22 cellular contexts compared by ENCODE assay signal in the genomic region with DNA sequence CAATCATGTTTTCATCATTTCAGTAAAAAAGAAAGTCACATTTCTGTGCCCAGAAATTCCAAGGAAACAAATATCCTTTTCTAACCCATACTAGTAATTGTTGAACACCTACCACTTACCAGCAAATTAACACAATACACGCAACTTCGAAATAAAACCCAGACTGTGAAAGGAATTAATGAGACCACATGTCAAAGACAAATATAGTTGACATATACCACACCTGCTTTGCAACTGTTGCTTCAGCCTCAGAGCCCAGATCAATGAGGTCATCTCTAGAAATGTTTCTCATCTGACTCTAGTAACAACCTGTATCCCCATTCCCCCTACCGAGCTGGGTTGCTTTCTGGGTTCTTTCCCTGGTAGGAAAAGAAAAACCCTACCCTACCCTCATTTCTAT. TPM values are rescaled to one million over a fixed set of nuclear protein-coding genes. Genes with fewer than 3 reads are reported as not detected.
DNase-seq lines count a peak whose midpoint lies in the region; ATAC-seq, FAIRE-seq and TF ChIP-seq lines count a peak whose summit lies in the region.
"Had no signal": no experiment of that assay in that cellular context is flagged by ENCODE, and none has a peak within 500 bp of the region (broad histone marks: within the 10 kb centered on the region; RNA-seq: fewer than 3 reads in every experiment).

No MANE protein-coding gene starts in this region.

- FAIRE-seq in GM19239 (lab: Jason Lieb, UNC) (peak; percentile 63), GM12878 (lab: Jason Lieb, UNC) (no peak)
- FAIRE-seq: frontal cortex had no signal

- H3K9ac ChIP-seq in GM12878 (ENCODE audit: control insufficient read depth, insufficient read depth, low read length) (no peak overlapping the region), skeletal muscle tissue (ENCODE audit: low read depth in 1 of 3, low read length in 3 of 3) (no peak overlapping the region)

- POLR2A ChIA-PET in GM12878 (lab: Charles Lee) = interaction anchor here (1.1 kb wide), 1 partner anchor 47 kb away, joined by 5 read pairs; no protein-coding TSS in a partner anchor

- SMC1A ChIA-PET in GM12878 (lab: Charles Lee; ENCODE audit: uncharacterized antibody, unreplicated experiment) = interaction anchor here (1.1 kb wide), 1 partner anchor 13 kb away, joined by 3 read pairs; no protein-coding TSS in a partner anchor

- no TSS peak for BruUV-seq in GM12878 (replicated peaks; lab: Mats Ljungman, UMichigan)

- H3K4me1 ChIP-seq in GM12878 (ENCODE audit: control insufficient read depth, insufficient read depth, low read length) (peaks cover 11% of the 10 kb centered on the region; the same call in 1 of the 2 replicates), skeletal muscle tissue (ENCODE audit: control insufficient read depth in 3 of 3, insufficient read depth in 3 of 3, low read length in 3 of 3) (peaks cover 3 to 21% (median 9%) of the 10 kb centered on the region in 3 donors)

- no peak overlapping the region for H2AFZ ChIP-seq in GM12878 (ENCODE audit: control insufficient read depth, low read depth, low read length)

- H3K4me1 Mint-ChIP-seq in activated T-cell treated with anti-CD3 and anti-CD28 coated beads, Interleukin-2, amount 50 U/mL, for 72 hours (ENCODE audit: low read depth) = peaks cover 34% of the 10 kb centered on the region
- peaks cover 26 to 70% of the 10 kb centered on the region in 2 donors for H3K4me1 Mint-ChIP-seq in effector memory CD8-positive, alpha-beta T cell (ENCODE audit: low read depth in 2 of 2)
- H3K4me1 Mint-ChIP-seq in activated T-helper 2 cell treated with anti-CD3 and anti-CD28 coated beads, Interferon-gamma antibody, Interleukin-2, Interleukin-4, amounts not matched to agents 10 μg/mL and 5 μg/mL and 100 μg/mL, durations not matched to agents 14 hours and 24 hours and 36 hours (ENCODE audit: low read depth) = peaks cover 26% of the 10 kb centered on the region

- no peak overlapping the region for H3K4me3 ChIP-seq in GM12878
- no peak overlapping the region for H3K4me3 ChIP-seq in skeletal muscle tissue (ENCODE audit: low read length in 3 of 3)

- no peak for ATAC-seq in activated T-cell treated with anti-CD3 and anti-CD28 coated beads, Interleukin-2, amount 50 U/mL, for 72 hours (replicated peaks in 1 of 2)
- ATAC-seq in GM12878 = peak; percentile 73
- ATAC-seq in GM21360 (IDR thresholded peaks at IDR 0.05; ENCODE audit: unreplicated experiment) = no peak
- ATAC-seq in effector memory CD8-positive, alpha-beta T cell (replicated peaks) = no peak
- ATAC-seq: left colon, right cardiac atrium had no signal

- no peaks in the 10 kb centered on the region for H4K20me1 ChIP-seq in GM12878 (ENCODE audit: control insufficient read depth, insufficient read depth)

- WGBS in GM12878 (ENCODE audit: insufficient coverage, insufficient replicate concordance, low lambda C conversion rate, missing lambda C conversion rate) = 0% methylated on average over 3 of the region's 3 CpGs

- H3K27ac Mint-ChIP-seq in activated T-cell treated with anti-CD3 and anti-CD28 coated beads, Interleukin-2, amount 50 U/mL, for 72 hours = peak overlapping the region; percentile 30
- H3K27ac Mint-ChIP-seq in effector memory CD8-positive, alpha-beta T cell = peak overlapping the region in 1 of 2 donors; percentile 85
- no peak overlapping the region for H3K27ac Mint-ChIP-seq in activated T-helper 2 cell treated with anti-CD3 and anti-CD28 coated beads, Interferon-gamma antibody, Interleukin-2, Interleukin-4, amounts not matched to agents 10 μg/mL and 5 μg/mL and 100 μg/mL, durations not matched to agents 14 hours and 24 hours and 36 hours
- H3K27ac Mint-ChIP-seq: activated naive CD8-positive, alpha-beta T cell treated with anti-CD3 and anti-CD28 coated beads, Interleukin-2, amount 10 ng/mL, durations not matched to agents 7 days and 5 days; dendritic cell treated with granulocyte-macrophage colony-stimulating factor and Interleukin-4, amounts not matched to agents 40 ng/mL and 50 ng/mL, for 4 days; stimulated activated naive CD8-positive, alpha-beta T cell treated with anti-CD3 and anti-CD28 coated beads, Interleukin-15, Interleukin-2, amounts not matched to agents 100 ng/mL and 50 ng/mL, for 24 hours had no signal

- H3K27me3 Mint-ChIP-seq in activated T-cell treated with anti-CD3 and anti-CD28 coated beads, Interleukin-2, amount 50 U/mL, for 72 hours (ENCODE audit: low read depth) = no peaks in the 10 kb centered on the region
- H3K27me3 Mint-ChIP-seq in effector memory CD8-positive, alpha-beta T cell = no peaks in the 10 kb centered on the region
- no peaks in the 10 kb centered on the region for H3K27me3 Mint-ChIP-seq in activated T-helper 2 cell treated with anti-CD3 and anti-CD28 coated beads, Interferon-gamma antibody, Interleukin-2, Interleukin-4, amounts not matched to agents 10 μg/mL and 5 μg/mL and 100 μg/mL, durations not matched to agents 14 hours and 24 hours and 36 hours (ENCODE audit: low read depth)
- H3K27me3 Mint-ChIP-seq: activated naive CD8-positive, alpha-beta T cell treated with anti-CD3 and anti-CD28 coated beads, Interleukin-2, amount 10 ng/mL, durations not matched to agents 7 days and 5 days; dendritic cell treated with granulocyte-macrophage colony-stimulating factor and Interleukin-4, amounts not matched to agents 40 ng/mL and 50 ng/mL, for 4 days; stimulated activated naive CD8-positive, alpha-beta T cell treated with anti-CD3 and anti-CD28 coated beads, Interleukin-15, Interleukin-2, amounts not matched to agents 100 ng/mL and 50 ng/mL, for 24 hours had no signal

- peaks cover 66% of the 10 kb centered on the region for H3K79me2 ChIP-seq in GM12878 (ENCODE audit: control insufficient read depth, insufficient read depth, low read length)

- TF ChIP-seq POLR2A in GM12878 (IDR thresholded peaks at IDR 0.05; ENCODE audit: low read depth, low read length) = no peak

- in situ Hi-C loops in GM12878 (cut with MboI) = no loop called here

- H3K4me3 Mint-ChIP-seq in activated T-cell treated with anti-CD3 and anti-CD28 coated beads, Interleukin-2, amount 50 U/mL, for 72 hours = no peak overlapping the region
- no peak overlapping the region for H3K4me3 Mint-ChIP-seq in effector memory CD8-positive, alpha-beta T cell
- H3K4me3 Mint-ChIP-seq in activated T-helper 2 cell treated with anti-CD3 and anti-CD28 coated beads, Interferon-gamma antibody, Interleukin-2, Interleukin-4, amounts not matched to agents 10 μg/mL and 5 μg/mL and 100 μg/mL, durations not matched to agents 14 hours and 24 hours and 36 hours (ENCODE audit: low read depth) = no peak overlapping the region
- H3K4me3 Mint-ChIP-seq: activated naive CD8-positive, alpha-beta T cell treated with anti-CD3 and anti-CD28 coated beads, Interleukin-2, amount 10 ng/mL, durations not matched to agents 7 days and 5 days; CD14-positive monocyte; dendritic cell treated with granulocyte-macrophage colony-stimulating factor and Interleukin-4, amounts not matched to agents 40 ng/mL and 50 ng/mL, for 4 days; stimulated activated naive CD8-positive, alpha-beta T cell treated with anti-CD3 and anti-CD28 coated beads, Interleukin-15, Interleukin-2, amounts not matched to agents 100 ng/mL and 50 ng/mL, for 24 hours had no signal

- no peak for TF ChIP-seq CTCF in GM12878 (IDR thresholded peaks at IDR 0.05 in 2 of 3, conservative IDR thresholded peaks at IDR 0.05 in 1 of 3; ENCODE audit: control insufficient read depth in 2 of 3, extremely low read depth in 1 of 3, insufficient read depth in 1 of 3, low read depth in 3 of 3, low read length in 3 of 3)

- peaks cover 5 to 23% of the 10 kb centered on the region in 2 experiments for H3K36me3 ChIP-seq in GM12878 (ENCODE audit: control insufficient read depth in 2 of 2, insufficient read depth in 2 of 2, low read length in 1 of 2)
- H3K36me3 ChIP-seq in skeletal muscle tissue (ENCODE audit: control insufficient read depth in 3 of 3, insufficient read depth in 3 of 3, low read length in 3 of 3) = peaks cover 0 to 2% (median 0%) of the 10 kb centered on the region in 3 donors

- H3K4me2 ChIP-seq in GM12878 (ENCODE audit: control insufficient read depth, insufficient read depth) = no peak overlapping the region

- H3K9me3 ChIP-seq in GM12878 (replicated peaks; ENCODE audit: control insufficient read depth, insufficient read depth, low read length) = no peaks in the 10 kb centered on the region
- H3K9me3 ChIP-seq in skeletal muscle tissue (ENCODE audit: control insufficient read depth in 3 of 3, low read length in 3 of 3) = no peaks in the 10 kb centered on the region

- no peak overlapping the region for H3K27ac ChIP-seq in GM12878 (ENCODE audit: control insufficient read depth, insufficient read depth)
- H3K27ac ChIP-seq in skeletal muscle tissue (ENCODE audit: low read depth, low read length) = peak overlapping the region; percentile 78

- no peak for TF ChIP-seq RAD21 in GM12878 (IDR thresholded peaks at IDR 0.05; ENCODE audit: insufficient read depth, low read depth, low read length)

- H3K27me3 ChIP-seq in GM12878 (replicated peaks in 1 of 2; ENCODE audit: control insufficient read depth in 2 of 2, insufficient read depth in 2 of 2, low read length in 1 of 2) = no peaks in the 10 kb centered on the region
- H3K27me3 ChIP-seq in skeletal muscle tissue (ENCODE audit: control insufficient read depth in 3 of 3, insufficient read depth in 3 of 3, low read length in 3 of 3) = no peaks in the 10 kb centered on the region

- intact Hi-C loops in GM12878 (cut with micrococcal nuclease; ENCODE audit: unreplicated experiment) = no loop called here
- intact Hi-C loops in activated T-helper 2 cell treated with anti-CD3 and anti-CD28 coated beads, Interferon-gamma antibody, Interleukin-2, Interleukin-4, amounts not matched to agents 10 μg/mL and 5 μg/mL and 100 μg/mL, durations not matched to agents 14 hours and 24 hours and 36 hours (cut with micrococcal nuclease) = no loop called here

- TF ChIP-seq EP300 in GM12878 (IDR thresholded peaks at IDR 0.05; ENCODE audit: borderline replicate concordance in 1 of 2, control insufficient read depth in 1 of 2, low read depth in 2 of 2, low read length in 2 of 2) = peak; percentile 52 to 61; a peak in 2 of 4 replicates

- RAD21 ChIA-PET in GM12878 (lab: Charles Lee; ENCODE audit: unreplicated experiment) = interaction anchor here (0.6 kb wide), 1 partner anchor 47 kb away, joined by 3 read pairs; no protein-coding TSS in a partner anchor

- no peak for DNase-seq in activated T-cell treated with anti-CD3 and anti-CD28 coated beads, Interleukin-2, amount 50 U/mL, for 72 hours
- DNase-seq in activated T-cell treated with anti-CD3 and anti-CD28 coated beads, Interleukin-2, amount 50 U/mL, for 1 hour = no peak
- no peak for DNase-seq in GM19239 (ENCODE audit: insufficient read length, low spot score)
- DNase-seq in GM12878 (ENCODE audit: low read depth, low spot score) = no peak
- no peak for DNase-seq in effector memory CD8-positive, alpha-beta T cell
- no peak for DNase-seq in activated T-helper 2 cell treated with anti-CD3 and anti-CD28 coated beads, Interferon-gamma antibody, Interleukin-2, Interleukin-4, amounts not matched to agents 10 μg/mL and 5 μg/mL and 100 μg/mL, durations not matched to agents 14 hours and 24 hours and 36 hours (ENCODE audit: low spot score)
- DNase-seq: ACHN; activated CD4-positive, alpha-beta T cell treated with anti-CD3 and anti-CD28 coated beads, Interleukin-2, amount 50 U/mL, for 4 hours; activated naive CD8-positive, alpha-beta T cell treated with anti-CD3 and anti-CD28 coated beads, Interleukin-2, amount 10 ng/mL, durations not matched to agents 7 days and 5 days; activated T-cell treated with anti-CD3 and anti-CD28 coated beads for 4 hours; DND-41; Kasumi-1; left colon; occipital lobe; right cardiac atrium; SW 1271 had no signal

- no peaks in the 10 kb centered on the region for H3K9me3 Mint-ChIP-seq in activated T-cell treated with anti-CD3 and anti-CD28 coated beads, Interleukin-2, amount 50 U/mL, for 72 hours
- H3K9me3 Mint-ChIP-seq in effector memory CD8-positive, alpha-beta T cell = no peaks in the 10 kb centered on the region
- H3K9me3 Mint-ChIP-seq in activated T-helper 2 cell treated with anti-CD3 and anti-CD28 coated beads, Interferon-gamma antibody, Interleukin-2, Interleukin-4, amounts not matched to agents 10 μg/mL and 5 μg/mL and 100 μg/mL, durations not matched to agents 14 hours and 24 hours and 36 hours = no peaks in the 10 kb centered on the region
- H3K9me3 Mint-ChIP-seq: activated naive CD8-positive, alpha-beta T cell treated with anti-CD3 and anti-CD28 coated beads, Interleukin-2, amount 10 ng/mL, durations not matched to agents 7 days and 5 days; CD14-positive monocyte; dendritic cell treated with granulocyte-macrophage colony-stimulating factor and Interleukin-4, amounts not matched to agents 40 ng/mL and 50 ng/mL, for 4 days; stimulated activated naive CD8-positive, alpha-beta T cell treated with anti-CD3 and anti-CD28 coated beads, Interleukin-15, Interleukin-2, amounts not matched to agents 100 ng/mL and 50 ng/mL, for 24 hours had no signal

- peaks cover 7 to 21% of the 10 kb centered on the region in 2 donors for H3K36me3 Mint-ChIP-seq in activated T-cell treated with anti-CD3 and anti-CD28 coated beads, Interleukin-2, amount 50 U/mL, for 72 hours (ENCODE audit: insufficient read depth in 2 of 2)
- H3K36me3 Mint-ChIP-seq in effector memory CD8-positive, alpha-beta T cell (ENCODE audit: insufficient read depth) = peaks cover 25% of the 10 kb centered on the region
- peaks cover 46% of the 10 kb centered on the region for H3K36me3 Mint-ChIP-seq in activated T-helper 2 cell treated with anti-CD3 and anti-CD28 coated beads, Interferon-gamma antibody, Interleukin-2, Interleukin-4, amounts not matched to agents 10 μg/mL and 5 μg/mL and 100 μg/mL, durations not matched to agents 14 hours and 24 hours and 36 hours (ENCODE audit: low read depth)

- CTCF ChIA-PET in GM12878 (lab: Yijun Ruan, JAX) = interaction anchor here (0.8 kb wide), 1 partner anchor 68 kb away, joined by 4 read pairs; no protein-coding TSS in a partner anchor

RNA-seq across cellular contexts. Expression of a gene that starts 52.6 kb away (rescaled TPM):
- 100 to 1,000 TPM; 235 to 250 TPM for total RNA-seq in activated T-cell treated with anti-CD3 and anti-CD28 coated beads, Interleukin-2, amount 50 U/mL, for 72 hours
- total RNA-seq in GM12878 (2013; cell fraction: nucleolus; rRNA removed) = 384 and 392 TPM in 2 replicates
- total RNA-seq in GM12878 (2014; rRNA removed) (108 and 122 TPM in 2 replicates), GM12878 (2014; rRNA removed; fragmentation: Illumina TruSeq; extraction: Trizol) (197 and 200 TPM in 2 replicates), GM12878 (2021) (196 and 207 TPM in 2 replicates), skeletal muscle tissue (209 TPM)
- 51.0 TPM for polyA plus RNA-seq in GM12878 (2011; ENCODE audit: low read depth)
- polyA plus RNA-seq in GM12878 (2011; rRNA removed) (122 and 164 TPM in 2 replicates), GM12878 (2014; fragmentation: Illumina TruSeq; extraction: Trizol) (144 and 154 TPM in 2 replicates), GM12878 (2014; fragmentation: Nextera tagmentation; extraction: Ambion mirVana) (10 to 100 TPM; 23.1 to 23.9 TPM), GM12878 (2014; rRNA removed) (75.0 and 76.8 TPM in 2 replicates), GM12878 (2016; fragmentation: Nextera tagmentation; extraction: Ambion mirVana) (10 to 100 TPM; 85.5 to 86.0 TPM)
- 52.6 and 69.0 TPM in 2 replicates for polyA plus RNA-seq in GM12878 (2011; cell fraction: cytosol; rRNA removed)
- polyA plus RNA-seq in GM12878 (2011; cell fraction: nucleus; rRNA removed) = 130 and 178 TPM in 2 replicates
- polyA plus RNA-seq in GM12878 (2012) = 62.5 and 70.7 TPM in 2 replicates
- 368 and 403 TPM in 2 replicates for polyA minus RNA-seq in GM12878 (2011; rRNA and poly(A)+ RNA removed)
- 125 and 133 TPM in 2 replicates for polyA minus RNA-seq in GM12878 (2011; cell fraction: cytosol; rRNA and poly(A)+ RNA removed)
- 186 and 316 TPM in 2 replicates for polyA minus RNA-seq in GM12878 (2011; cell fraction: nucleus; rRNA and poly(A)+ RNA removed)
- total RNA-seq in activated T-helper 2 cell treated with anti-CD3 and anti-CD28 coated beads, Interferon-gamma antibody, Interleukin-2, Interleukin-4, amounts not matched to agents 10 μg/mL and 5 μg/mL and 100 μg/mL, durations not matched to agents 14 hours and 24 hours and 36 hours = 256 and 269 TPM in 2 replicates

RNA-seq across cellular contexts. Expression of a gene that starts 53.1 kb away (rescaled TPM):
- total RNA-seq in activated T-cell treated with anti-CD3 and anti-CD28 coated beads, Interleukin-2, amount 50 U/mL, for 72 hours = 1 to 10 TPM; 1.7 to 2.1 TPM
- 1.4 and 2.3 TPM in 2 replicates for total RNA-seq in GM12878 (2013; cell fraction: nucleolus; rRNA removed)
- total RNA-seq in GM12878 (2014; rRNA removed) = 1.4 and 2.1 TPM in 2 replicates
- total RNA-seq in GM12878 (2014; rRNA removed; fragmentation: Illumina TruSeq; extraction: Trizol) = 1.7 and 1.9 TPM in 2 replicates
- total RNA-seq in GM12878 (2021) = 0.82 and 1.0 TPM in 2 replicates
- 0.46 TPM for polyA plus RNA-seq in GM12878 (2011; ENCODE audit: low read depth)
- 0.79 and 0.94 TPM in 2 replicates for polyA plus RNA-seq in GM12878 (2011; rRNA removed)
- polyA plus RNA-seq in GM12878 (2011; cell fraction: cytosol; rRNA removed) = 0.43 and 0.50 TPM in 2 replicates
- polyA plus RNA-seq in GM12878 (2011; cell fraction: nucleus; rRNA removed) = 0.32 and 0.37 TPM in 2 replicates
- 0.32 and 0.52 TPM in 2 replicates for polyA plus RNA-seq in GM12878 (2012)
- 1.1 and 1.7 TPM in 2 replicates for polyA plus RNA-seq in GM12878 (2014; fragmentation: Illumina TruSeq; extraction: Trizol)
- polyA plus RNA-seq in GM12878 (2014; fragmentation: Nextera tagmentation; extraction: Ambion mirVana) = 1 to 10 TPM; 1.7 to 2.7 TPM
- polyA plus RNA-seq in GM12878 (2014; rRNA removed) = 0.95 and 1.1 TPM in 2 replicates
- 1 to 10 TPM; 1.3 to 1.4 TPM for polyA plus RNA-seq in GM12878 (2016; fragmentation: Nextera tagmentation; extraction: Ambion mirVana)
- 0.62 and 0.73 TPM in 2 replicates for polyA minus RNA-seq in GM12878 (2011; rRNA and poly(A)+ RNA removed)
- 0.40 TPM in 1 of 2 replicates, not detected in the other for polyA minus RNA-seq in GM12878 (2011; cell fraction: cytosol; rRNA and poly(A)+ RNA removed)
- 0.12 TPM in 1 of 2 replicates, not detected in the other for polyA minus RNA-seq in GM12878 (2011; cell fraction: nucleus; rRNA and poly(A)+ RNA removed)
- 2.1 TPM for total RNA-seq in skeletal muscle tissue
- 0.66 and 1.0 TPM in 2 replicates for total RNA-seq in activated T-helper 2 cell treated with anti-CD3 and anti-CD28 coated beads, Interferon-gamma antibody, Interleukin-2, Interleukin-4, amounts not matched to agents 10 μg/mL and 5 μg/mL and 100 μg/mL, durations not matched to agents 14 hours and 24 hours and 36 hours
